ENCODE assay signal across 20 cellular contexts in genomic region chr5:149924481-149924880, GRCh38. TPM values are rescaled to one million over a fixed set of nuclear protein-coding genes. Genes with fewer than 3 reads are reported as not detected.
"Had no signal": no experiment of that assay in that cellular context is flagged by ENCODE, and none has a peak within 500 bp of the region (broad histone marks: within the 10 kb centered on the region; RNA-seq: fewer than 3 reads in every experiment).

No MANE protein-coding gene starts in this region.

- H3K36me3 ChIP-seq: right atrium auricular region, transverse colon had no signal

- H3K9me3 ChIP-seq: right atrium auricular region, transverse colon had no signal

- H3K4me1 ChIP-seq: right atrium auricular region, transverse colon had no signal

- H3K4me3 ChIP-seq: right atrium auricular region, transverse colon had no signal

- H3K27me3 ChIP-seq: foreskin keratinocyte, right atrium auricular region, transverse colon had no signal

- DNase-seq: activated CD4-positive, alpha-beta T cell treated with anti-CD3 and anti-CD28 coated beads, Interleukin-2, amount 50 U/mL, for 1 hour; activated naive CD4-positive, alpha-beta T cell; activated naive CD8-positive, alpha-beta T cell treated with anti-CD3 and anti-CD28 coated beads, Interleukin-2, amount 10 ng/mL, durations not matched to agents 7 days and 5 days; aorta; foreskin keratinocyte; nucleus accumbens; small intestine; stimulated activated CD4-positive, alpha-beta T cell treated with anti-CD3 and anti-CD28 coated beads, Interleukin-4, amount 100 ng/mL, for 24 hours; stimulated activated naive CD4-positive, alpha-beta T cell; substantia nigra; SW 1271; transverse colon had no signal

- ATAC-seq: foreskin keratinocyte; natural killer cell treated with Interleukin-12 subunit alpha and Interleukin-12 subunit beta and Interleukin-15 and Interleukin-18, amount 100 ng/mL, for 72 hours had no signal

- H3K27ac ChIP-seq: foreskin keratinocyte, right atrium auricular region, transverse colon had no signal

RNA-seq across cellular contexts. Expression of gene PDE6A, which starts 20.1 kb away (rescaled TPM):
- total RNA-seq: activated CD8-positive, alpha-beta memory T cell treated with anti-CD3 and anti-CD28 coated beads for 36 hours; activated naive CD8-positive, alpha-beta T cell treated with anti-CD3 and anti-CD28 coated beads, Interleukin-2, amount 10 ng/mL, durations not matched to agents 7 days and 5 days; activated T-helper 1 cell treated with anti-CD3 and anti-CD28 coated beads, Interleukin-12 subunit alpha, Interleukin-12 subunit beta, Interleukin-2, Interleukin-4 antibody, amounts not matched to agents 30 ng/mL and 10 ng/mL and 1 ng/mL, durations not matched to agents 14 hours and 24 hours and 36 hours; aorta; bronchial epithelial cell; foreskin keratinocyte; liver; mesenteric fat pad; natural killer cell treated with Interleukin-12 subunit alpha and Interleukin-12 subunit beta and Interleukin-15 and Interleukin-18, amount 100 ng/mL, for 72 hours; T-helper 2 cell treated with Interferon-gamma antibody and Interleukin-4, amounts not matched to agents 100 ng/mL and 5 ng/mL, for 36 hours had no signal
